In the genomic region with DNA sequence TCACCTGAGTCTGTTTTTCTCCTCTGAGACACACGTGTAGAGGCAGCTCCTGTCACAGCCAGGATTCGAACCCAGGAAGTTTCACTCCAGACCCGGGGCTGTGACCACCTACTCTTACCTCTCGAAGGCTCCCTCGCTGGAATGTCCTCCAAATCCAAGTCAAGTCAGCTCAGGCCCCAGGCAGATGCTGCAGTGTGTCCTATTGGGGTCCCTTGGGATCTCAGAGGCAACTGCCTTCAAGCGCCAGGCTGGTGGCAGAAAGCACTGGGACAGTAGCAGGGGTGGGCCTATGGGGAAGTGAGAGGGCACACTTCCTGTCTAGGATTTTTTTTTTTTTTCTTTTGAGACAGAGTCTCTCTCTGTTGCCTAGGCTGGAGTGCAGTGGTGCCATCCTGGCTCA, we compare ENCODE assay signal across 8 cellular contexts. TPM values are rescaled to one million over a fixed set of nuclear protein-coding genes. Genes with fewer than 3 reads are reported as not detected.
DNase-seq lines count a peak whose midpoint lies in the region; ATAC-seq and TF ChIP-seq lines count a peak whose summit lies in the region.

No MANE protein-coding gene starts in this region.

- H3K27ac Mint-ChIP-seq in T-helper 17 cell (peak overlapping the region; percentile 27), mesothelial cell of epicardium (no peak overlapping the region)

- peaks cover 20% of the 10 kb centered on the region; the same call in 1 of the 2 replicates for H4K20me1 ChIP-seq in BLaER1

- H3K9me3 ChIP-seq in BLaER1 (no peaks in the 10 kb centered on the region), T-helper 17 cell (ENCODE audit: control insufficient read depth, low read length, poor library complexity, severe bottlenecking) (no peaks in the 10 kb centered on the region)

- peak overlapping the region; percentile 82 for H3K27ac ChIP-seq in BLaER1

- no peaks in the 10 kb centered on the region for H3K27me3 Mint-ChIP-seq in T-helper 17 cell
- peaks cover 2% of the 10 kb centered on the region for H3K27me3 Mint-ChIP-seq in mesothelial cell of epicardium (ENCODE audit: low read depth)

- H3K4me3 Mint-ChIP-seq in T-helper 17 cell (no peak overlapping the region), mesothelial cell of epicardium (peak overlapping the region; percentile 63)

- no peaks in the 10 kb centered on the region for H3K9me3 Mint-ChIP-seq in mesothelial cell of epicardium

- H3K4me1 ChIP-seq in BLaER1: peaks cover 82% of the 10 kb centered on the region

- peaks cover 6% of the 10 kb centered on the region; the same call in 1 of the 2 replicates for H3K27me3 ChIP-seq in BLaER1

- H3K4me3 ChIP-seq in BLaER1: peak overlapping the region; percentile 94

- H3K36me3 Mint-ChIP-seq in T-helper 17 cell (ENCODE audit: low read depth) (no peaks in the 10 kb centered on the region), mesothelial cell of epicardium (peaks cover 2% of the 10 kb centered on the region)

- peak overlapping the region; percentile 84 for H3K4me2 ChIP-seq in BLaER1

- DNase-seq in T-helper 17 cell (no peak), mesothelial cell of epicardium (ENCODE audit: low spot score in 2 of 2, unreplicated experiment in 2 of 2) (no peak), NCI-H146 treated with DMSO at 0.1 percent for 48 hours (lab: John Stamatoyannopoulos, UW; ENCODE audit: unreplicated experiment) (no peak), NCI-H1092 treated with DMSO at 0.1 percent for 48 hours (lab: John Stamatoyannopoulos, UW) (no peak), DMS79 (lab: John Stamatoyannopoulos, UW) (no peak)

- peak overlapping the region; percentile 65 for H3K9ac ChIP-seq in BLaER1

- TF ChIP-seq CTCF in mesothelial cell of epicardium (IDR thresholded peaks at IDR 0.05; ENCODE audit: unreplicated experiment): no peak

- H3K36me3 ChIP-seq in BLaER1: peaks cover 25% of the 10 kb centered on the region

- H3K4me1 Mint-ChIP-seq in T-helper 17 cell (peaks cover 27% of the 10 kb centered on the region), mesothelial cell of epicardium (peaks cover 16% of the 10 kb centered on the region)

- peak; percentile 34 for ATAC-seq in GM21447 (IDR thresholded peaks at IDR 0.05; ENCODE audit: unreplicated experiment)
- ATAC-seq in T-helper 17 cell: no peak
- no peak for ATAC-seq in GM19467 (IDR thresholded peaks at IDR 0.05; ENCODE audit: unreplicated experiment)

RNA-seq across cellular contexts. Expression of gene ST6GALNAC4, which starts 0.8 kb away (rescaled TPM):
- total RNA-seq in T-helper 17 cell (10 to 100 TPM; 18.5 to 22.1 TPM), mesothelial cell of epicardium (14.5 to 16.1 TPM (median 15.8 TPM) in 3 replicates)

RNA-seq across cellular contexts. Expression of gene PIP5KL1, which starts 13.0 kb away (rescaled TPM):
- total RNA-seq in T-helper 17 cell (1 to 10 TPM; 2.1 to 2.3 TPM), mesothelial cell of epicardium (7.6 to 9.0 TPM (median 8.2 TPM) in 3 replicates)

RNA-seq across cellular contexts. Expression of gene ST6GALNAC6, which starts 18.2 kb away (rescaled TPM):
- total RNA-seq in T-helper 17 cell (100 to 1,000 TPM in 1 of 2 donors, 10 to 100 TPM in 1; 74.5 to 108 TPM), mesothelial cell of epicardium (34.2 to 37.5 TPM (median 36.2 TPM) in 3 replicates)

RNA-seq across cellular contexts. Expression of gene DPM2, which starts 20.1 kb away (rescaled TPM):
- total RNA-seq in T-helper 17 cell: 10 to 100 TPM; 23.3 to 26.2 TPM
- 36.8 to 37.5 TPM (median 36.9 TPM) in 3 replicates for total RNA-seq in mesothelial cell of epicardium

RNA-seq across cellular contexts. Expression of gene AK1, which starts 40.1 kb away (rescaled TPM):
- total RNA-seq in T-helper 17 cell (10 to 100 TPM; 35.9 to 66.5 TPM), mesothelial cell of epicardium (34.4 to 39.4 TPM (median 38.5 TPM) in 3 replicates)
